ENCODE assay signal across 5 cellular contexts in the genomic region with DNA sequence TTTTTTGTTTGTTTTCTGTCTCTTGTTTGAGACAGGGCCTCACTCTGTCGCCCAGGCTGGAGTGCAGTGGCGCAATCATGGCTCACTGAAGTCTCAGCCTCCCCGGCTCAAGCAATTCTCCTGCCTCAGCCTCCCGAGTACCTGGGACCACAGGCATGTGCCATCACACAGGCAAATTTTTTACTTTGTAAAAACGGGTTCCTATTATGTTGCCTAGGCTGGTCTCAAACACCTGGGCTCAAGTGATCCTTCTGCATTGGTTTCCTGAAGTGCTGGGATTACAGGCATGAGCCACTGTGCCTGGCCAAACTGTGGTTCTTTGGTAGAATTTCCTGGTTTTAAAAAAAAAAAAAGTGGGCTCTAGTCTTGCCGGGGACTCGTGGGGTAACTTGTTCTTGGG. TPM values are rescaled to one million over a fixed set of nuclear protein-coding genes. Genes with fewer than 3 reads are reported as not detected.
"Had no signal": no experiment of that assay in that cellular context is flagged by ENCODE, and none has a peak within 500 bp of the region (broad histone marks: within the 10 kb centered on the region; RNA-seq: fewer than 3 reads in every experiment).

Gene RPEL1, plus strand, starts transcription at position 301 of the 400 bp plus-strand sequence. CDS start 110 bp downstream, outside the sequence.

RNA-seq across cellular contexts. Expression of gene RPEL1, which starts in this region (rescaled TPM):
- total RNA-seq: HT1080, LHCN-M2, SK-MEL-5, T-cell had no signal
- polyA plus RNA-seq: SK-N-SH had no signal
